9 cellular contexts compared by ENCODE assay signal in the genomic region with DNA sequence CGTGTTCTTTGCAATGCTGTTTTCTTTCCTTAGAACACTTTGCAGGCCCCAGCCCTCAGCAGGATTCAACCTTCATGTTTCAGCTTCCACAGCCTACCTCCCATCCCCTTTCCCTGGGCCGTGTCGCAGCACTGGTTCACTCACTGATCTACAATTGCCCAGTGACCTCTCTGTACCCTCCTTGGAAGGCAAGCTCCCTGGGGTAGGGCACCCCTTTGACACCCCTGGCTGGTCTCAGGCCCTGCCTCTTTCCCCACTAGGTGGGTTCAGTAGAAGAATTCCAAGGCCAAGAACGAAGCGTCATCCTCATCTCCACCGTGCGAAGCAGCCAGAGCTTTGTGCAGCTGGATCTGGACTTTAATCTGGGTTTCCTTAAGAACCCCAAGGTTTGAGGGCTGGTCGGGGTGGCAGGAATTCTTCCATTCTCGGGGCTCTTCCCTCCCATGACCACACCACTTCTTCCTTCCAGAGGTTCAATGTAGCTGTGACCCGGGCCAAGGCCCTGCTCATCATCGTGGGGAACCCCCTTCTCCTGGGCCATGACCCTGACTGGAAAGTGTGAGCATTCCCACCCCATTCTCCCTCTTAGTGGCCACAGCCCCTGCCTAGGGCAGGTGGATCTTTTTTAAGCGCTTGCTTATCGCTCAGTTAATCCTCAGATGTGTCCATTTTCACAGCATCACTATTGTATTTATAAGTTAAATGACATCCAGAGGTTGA. TPM values are rescaled to one million over a fixed set of nuclear protein-coding genes. Genes with fewer than 3 reads are reported as not detected.
DNase-seq lines count a peak whose midpoint lies in the region; ATAC-seq and TF ChIP-seq lines count a peak whose summit lies in the region.
"Had no signal": no experiment of that assay in that cellular context is flagged by ENCODE, and none has a peak within 500 bp of the region (broad histone marks: within the 10 kb centered on the region; RNA-seq: fewer than 3 reads in every experiment).

No MANE protein-coding gene starts in this region.

- H3K27ac ChIP-seq in thymus (ENCODE audit: low read depth), result peak overlapping the region; percentile 53

- DNase-seq in activated CD4-positive, alpha-beta T cell treated with anti-CD3 and anti-CD28 coated beads for 36 hours, result no peak
- DNase-seq in activated CD4-positive, alpha-beta T cell treated with anti-CD3 and anti-CD28 coated beads for 1 hour, result no peak
- no peak for DNase-seq in activated naive CD8-positive, alpha-beta T cell treated with anti-CD3 and anti-CD28 coated beads, Interleukin-2, amount 50 U/mL, for 24 hours
- DNase-seq in mesothelial cell of epicardium (ENCODE audit: low spot score in 2 of 2, unreplicated experiment in 2 of 2), result no peak
- no peak for DNase-seq in foreskin fibroblast

- no peak overlapping the region for H3K4me3 ChIP-seq in thymus (ENCODE audit: low read length)
- no peak overlapping the region for H3K4me3 ChIP-seq in foreskin fibroblast (ENCODE audit: low read depth in 1 of 2, low read length in 2 of 2)
- H3K4me3 ChIP-seq: MG63 had no signal

- H3K27ac Mint-ChIP-seq in activated CD4-positive, alpha-beta T cell treated with anti-CD3 and anti-CD28 coated beads for 36 hours, result peak overlapping the region; percentile 87
- peak overlapping the region; percentile 93 for H3K27ac Mint-ChIP-seq in activated naive CD8-positive, alpha-beta T cell treated with anti-CD3 and anti-CD28 coated beads, Interleukin-2, amount 50 U/mL, for 24 hours
- H3K27ac Mint-ChIP-seq in mesothelial cell of epicardium, result peak overlapping the region; percentile 98

- ATAC-seq in activated CD4-positive, alpha-beta T cell treated with anti-CD3 and anti-CD28 coated beads for 36 hours, result no peak
- ATAC-seq in activated naive CD8-positive, alpha-beta T cell treated with anti-CD3 and anti-CD28 coated beads, Interleukin-2, amount 50 U/mL, for 24 hours, result peak; percentile 41
- ATAC-seq in HG03439 (IDR thresholded peaks at IDR 0.05; ENCODE audit: unreplicated experiment), result no peak
- ATAC-seq in GM18868 (IDR thresholded peaks at IDR 0.05; ENCODE audit: unreplicated experiment), result no peak

- TF ChIP-seq CTCF in mesothelial cell of epicardium (IDR thresholded peaks at IDR 0.05; ENCODE audit: unreplicated experiment) (no peak), foreskin fibroblast (IDR thresholded peaks at IDR 0.05; ENCODE audit: low read depth, low read length) (no peak)

- H3K4me3 Mint-ChIP-seq in activated CD4-positive, alpha-beta T cell treated with anti-CD3 and anti-CD28 coated beads for 36 hours, result no peak overlapping the region
- H3K4me3 Mint-ChIP-seq in activated naive CD8-positive, alpha-beta T cell treated with anti-CD3 and anti-CD28 coated beads, Interleukin-2, amount 50 U/mL, for 24 hours, result no peak overlapping the region
- H3K4me3 Mint-ChIP-seq in mesothelial cell of epicardium, result no peak overlapping the region

- no peaks in the 10 kb centered on the region for H3K9me3 Mint-ChIP-seq in activated CD4-positive, alpha-beta T cell treated with anti-CD3 and anti-CD28 coated beads for 36 hours (ENCODE audit: low read depth)
- no peaks in the 10 kb centered on the region for H3K9me3 Mint-ChIP-seq in activated naive CD8-positive, alpha-beta T cell treated with anti-CD3 and anti-CD28 coated beads, Interleukin-2, amount 50 U/mL, for 24 hours
- H3K9me3 Mint-ChIP-seq in mesothelial cell of epicardium, result no peaks in the 10 kb centered on the region

- H3K4me1 Mint-ChIP-seq in activated CD4-positive, alpha-beta T cell treated with anti-CD3 and anti-CD28 coated beads for 36 hours, result peaks cover 50% of the 10 kb centered on the region
- peaks cover 50% of the 10 kb centered on the region for H3K4me1 Mint-ChIP-seq in activated naive CD8-positive, alpha-beta T cell treated with anti-CD3 and anti-CD28 coated beads, Interleukin-2, amount 50 U/mL, for 24 hours
- H3K4me1 Mint-ChIP-seq in mesothelial cell of epicardium, result peaks cover 70% of the 10 kb centered on the region

- no peaks in the 10 kb centered on the region for H3K9me3 ChIP-seq in thymus (ENCODE audit: control insufficient read depth)
- H3K9me3 ChIP-seq: MG63 had no signal

- intact Hi-C loops in activated CD4-positive, alpha-beta T cell treated with anti-CD3 and anti-CD28 coated beads for 36 hours (cut with DNase I, micrococcal nuclease), result no loop called here

- peaks cover 48% of the 10 kb centered on the region for H3K36me3 ChIP-seq in thymus (ENCODE audit: control insufficient read depth, insufficient read depth)

- peaks cover 22% of the 10 kb centered on the region for H3K36me3 Mint-ChIP-seq in activated CD4-positive, alpha-beta T cell treated with anti-CD3 and anti-CD28 coated beads for 36 hours (ENCODE audit: low read depth)
- peaks cover 9% of the 10 kb centered on the region for H3K36me3 Mint-ChIP-seq in activated naive CD8-positive, alpha-beta T cell treated with anti-CD3 and anti-CD28 coated beads, Interleukin-2, amount 50 U/mL, for 24 hours (ENCODE audit: low read depth)
- H3K36me3 Mint-ChIP-seq in mesothelial cell of epicardium, result peaks cover 29% of the 10 kb centered on the region

- CTCF ChIA-PET in activated CD4-positive, alpha-beta T cell treated with anti-CD3 and anti-CD28 coated beads for 36 hours (lab: Charles Lee), result interaction anchor here (0.9 to 1.1 kb wide), 3 partner anchors 9 to 82 kb away, joined by 3 to 5 read pairs (median 3); no protein-coding TSS in a partner anchor

- H3K27me3 ChIP-seq in thymus (ENCODE audit: control insufficient read depth, insufficient read depth), result no peaks in the 10 kb centered on the region
- H3K27me3 ChIP-seq: MG63 had no signal

- peaks cover under 1% of the 10 kb centered on the region for H3K4me1 ChIP-seq in thymus (ENCODE audit: control insufficient read depth, insufficient read depth, low read length)

- H3K27me3 Mint-ChIP-seq in activated CD4-positive, alpha-beta T cell treated with anti-CD3 and anti-CD28 coated beads for 36 hours, result no peaks in the 10 kb centered on the region
- H3K27me3 Mint-ChIP-seq in activated naive CD8-positive, alpha-beta T cell treated with anti-CD3 and anti-CD28 coated beads, Interleukin-2, amount 50 U/mL, for 24 hours, result no peaks in the 10 kb centered on the region
- no peaks in the 10 kb centered on the region for H3K27me3 Mint-ChIP-seq in mesothelial cell of epicardium (ENCODE audit: low read depth)

- POLR2A ChIA-PET in activated CD4-positive, alpha-beta T cell treated with anti-CD3 and anti-CD28 coated beads for 36 hours (lab: Charles Lee), result interaction anchor here (1.2 kb wide), 1 partner anchor 25 kb away, joined by 4 read pairs; a partner anchor contains a TSS

- 95% methylated on average over 13 of the region's 13 CpGs for WGBS in thymus

RNA-seq across cellular contexts. Expression of a gene that starts 7.3 kb away (rescaled TPM):
- 10 to 100 TPM; 32.8 to 45.7 TPM for total RNA-seq in activated CD4-positive, alpha-beta T cell treated with anti-CD3 and anti-CD28 coated beads for 36 hours
- total RNA-seq in mesothelial cell of epicardium, result 159 to 163 TPM (median 162 TPM) in 3 replicates
- polyA plus RNA-seq in thymus, result 227 TPM

RNA-seq across cellular contexts. Expression of a gene that starts 15.5 kb away (rescaled TPM):
- total RNA-seq in activated CD4-positive, alpha-beta T cell treated with anti-CD3 and anti-CD28 coated beads for 36 hours, result under 1 TPM; 0.75 to 0.88 TPM
- 4.3 to 4.7 TPM (median 4.4 TPM) in 3 replicates for total RNA-seq in mesothelial cell of epicardium
- polyA plus RNA-seq in thymus, result 8.4 TPM

RNA-seq across cellular contexts. Expression of a gene that starts 25.1 kb away (rescaled TPM):
- 10 to 100 TPM; 80.3 to 87.5 TPM for total RNA-seq in activated CD4-positive, alpha-beta T cell treated with anti-CD3 and anti-CD28 coated beads for 36 hours
- total RNA-seq in mesothelial cell of epicardium, result 145 to 163 TPM (median 154 TPM) in 3 replicates
- polyA plus RNA-seq in thymus, result 62.9 TPM
